In genomic region chr9:94821098-94821930, GRCh38 we compare ENCODE assay signal across 10 cellular contexts.
DNase-seq lines count a peak whose midpoint lies in the region; ATAC-seq and TF ChIP-seq lines count a peak whose summit lies in the region.
"Had no signal": no experiment of that assay in that cellular context is flagged by ENCODE, and none has a peak within 500 bp of the region (broad histone marks: within the 10 kb centered on the region; RNA-seq: fewer than 3 reads in every experiment).

No MANE protein-coding gene starts in this region.

- H3K27me3 Mint-ChIP-seq in stimulated activated naive B cell treated with anti-CD40 and anti-IgM and Interleukin-4, amounts not matched to agents 10 μg/mL and 1 μg/mL and 100 μg/mL, for 72 hours, result no peaks in the 10 kb centered on the region

- no peak overlapping the region for H3K4me2 ChIP-seq in PC-9

- CTCF ChIA-PET in PC-9 (lab: Charles Lee), result no interaction called here

- no peak overlapping the region for H2AFZ ChIP-seq in PC-9

- no peak overlapping the region for H3K4me3 Mint-ChIP-seq in stimulated activated naive B cell treated with anti-CD40 and anti-IgM and Interleukin-4, amounts not matched to agents 10 μg/mL and 1 μg/mL and 100 μg/mL, for 72 hours

- H3K9me3 ChIP-seq in PC-9 (ENCODE audit: insufficient read depth, low read depth), result no peaks in the 10 kb centered on the region

- DNase-seq in PC-9 (no peak), NCI-H146 (lab: John Stamatoyannopoulos, UW) (no peak), NCI-H187 treated with DMSO at 0.1 percent for 48 hours (lab: John Stamatoyannopoulos, UW) (no peak), anterior cingulate cortex (lab: John Stamatoyannopoulos, UW) (no peak), NCI-H2171 treated with DMSO at 0.1 percent for 48 hours (lab: John Stamatoyannopoulos, UW) (no peak)
- no peak for DNase-seq in stimulated activated naive B cell treated with anti-CD40 and anti-IgM and Interleukin-4, amounts not matched to agents 10 μg/mL and 1 μg/mL and 100 μg/mL, for 72 hours
- DNase-seq: activated CD4-positive, CD25-positive, alpha-beta regulatory T cell; NCI-H446 had no signal

- no peaks in the 10 kb centered on the region for H3K27me3 ChIP-seq in PC-9 (ENCODE audit: insufficient read depth, low read depth)

- H3K4me3 ChIP-seq in PC-9, result no peak overlapping the region

- peaks cover 14% of the 10 kb centered on the region; the same call in 1 of the 2 replicates for H3K79me2 ChIP-seq in PC-9 (ENCODE audit: low read depth)

- H3K9me3 Mint-ChIP-seq in stimulated activated naive B cell treated with anti-CD40 and anti-IgM and Interleukin-4, amounts not matched to agents 10 μg/mL and 1 μg/mL and 100 μg/mL, for 72 hours, result no peaks in the 10 kb centered on the region

- no TSS peak for BruUV-seq in PC-9 (replicated peaks; lab: Mats Ljungman, UMichigan)

- H3K27ac ChIP-seq in PC-9, result peak overlapping the region; percentile 96; the same call in 1 of the 2 replicates

- POLR2A ChIA-PET in PC-9 (lab: Charles Lee; ENCODE audit: unreplicated experiment), result no interaction called here

- H3F3A ChIP-seq in PC-9 (ENCODE audit: insufficient read depth, low read depth), result peaks cover 46% of the 10 kb centered on the region

- H3K27ac Mint-ChIP-seq in stimulated activated naive B cell treated with anti-CD40 and anti-IgM and Interleukin-4, amounts not matched to agents 10 μg/mL and 1 μg/mL and 100 μg/mL, for 72 hours, result peak overlapping the region; percentile 76

- peaks cover 64% of the 10 kb centered on the region for H3K4me1 ChIP-seq in PC-9 (replicated peaks; ENCODE audit: insufficient read depth)

- no peaks in the 10 kb centered on the region for H4K20me1 ChIP-seq in PC-9 (ENCODE audit: insufficient read depth)

- no peaks in the 10 kb centered on the region; the same call in 1 of the 2 replicates for H3K9me2 ChIP-seq in PC-9 (ENCODE audit: insufficient read depth)

- peaks cover 24 to 51% of the 10 kb centered on the region in 2 donors for H3K36me3 Mint-ChIP-seq in stimulated activated naive B cell treated with anti-CD40 and anti-IgM and Interleukin-4, amounts not matched to agents 10 μg/mL and 1 μg/mL and 100 μg/mL, for 72 hours

- H3K4me1 Mint-ChIP-seq in stimulated activated naive B cell treated with anti-CD40 and anti-IgM and Interleukin-4, amounts not matched to agents 10 μg/mL and 1 μg/mL and 100 μg/mL, for 72 hours, result peaks cover 9 to 12% of the 10 kb centered on the region in 2 donors

- no peak for TF ChIP-seq CTCF in PC-9 (conservative IDR thresholded peaks at IDR 0.05)

- intact Hi-C loops in PC-9 (cut with micrococcal nuclease; ENCODE audit: unreplicated experiment), result no loop called here

- ATAC-seq in GM18909 (IDR thresholded peaks at IDR 0.05; ENCODE audit: poor library complexity, unreplicated experiment) (peak; percentile 77), HG02852 (IDR thresholded peaks at IDR 0.05; ENCODE audit: unreplicated experiment) (peak; percentile 94)
- ATAC-seq in stimulated activated naive B cell treated with anti-CD40 and anti-IgM and Interleukin-4, amounts not matched to agents 10 μg/mL and 1 μg/mL and 100 μg/mL, for 72 hours (replicated peaks), result peak; percentile 71 to 77

- H3K36me3 ChIP-seq in PC-9 (ENCODE audit: low read depth), result 0 out of 2 replicates have a peak, but pooled peaks cover 4% of the 10 kb centered on the region
